ENCODE assay signal across 29 cellular contexts in genomic region chr11:5335166-5335565, GRCh38. TPM values are rescaled to one million over a fixed set of nuclear protein-coding genes. Genes with fewer than 3 reads are reported as not detected.
"Had no signal": no experiment of that assay in that cellular context is flagged by ENCODE, and none has a peak within 500 bp of the region (broad histone marks: within the 10 kb centered on the region; RNA-seq: fewer than 3 reads in every experiment).

No MANE protein-coding gene starts in this region.

- ATAC-seq: effector memory CD8-positive, alpha-beta T cell; psoas muscle; right lobe of liver; stimulated activated memory B cell treated with anti-CD40 and anti-IgM and Interleukin-4, amounts not matched to agents 10 μg/mL and 1 μg/mL and 100 μg/mL, for 72 hours; stimulated activated naive CD8-positive, alpha-beta T cell treated with anti-CD3 and anti-CD28 coated beads, Interleukin-15, amount 100 ng/mL, for 72 hours; upper lobe of right lung had no signal

- H3K36me3 Mint-ChIP-seq: naive B cell; stimulated activated memory B cell treated with anti-CD40 and anti-IgM and Interleukin-4, amounts not matched to agents 10 μg/mL and 1 μg/mL and 100 μg/mL, for 72 hours had no signal

- H3K27ac ChIP-seq: epithelial cell of prostate, esophagus squamous epithelium, hepatocyte, psoas muscle, right lobe of liver, spleen, testis, tibial nerve, upper lobe of right lung, vagina had no signal

- H3K4me3 Mint-ChIP-seq: dendritic cell treated with granulocyte-macrophage colony-stimulating factor and Interleukin-4, amounts not matched to agents 40 ng/mL and 50 ng/mL, for 4 days; effector memory CD8-positive, alpha-beta T cell; naive B cell; nephron progenitor cell; stimulated activated memory B cell treated with anti-CD40 and anti-IgM and Interleukin-4, amounts not matched to agents 10 μg/mL and 1 μg/mL and 100 μg/mL, for 72 hours; stimulated activated naive CD8-positive, alpha-beta T cell treated with anti-CD3 and anti-CD28 coated beads, Interleukin-15, amount 100 ng/mL, for 72 hours had no signal

- H3K4me3 ChIP-seq: esophagus squamous epithelium, hepatocyte, psoas muscle, right lobe of liver, spleen, testis, tibial nerve, upper lobe of right lung, vagina had no signal

- H3K27me3 Mint-ChIP-seq: dendritic cell treated with granulocyte-macrophage colony-stimulating factor and Interleukin-4, amounts not matched to agents 40 ng/mL and 50 ng/mL, for 4 days; effector memory CD8-positive, alpha-beta T cell; stimulated activated memory B cell treated with anti-CD40 and anti-IgM and Interleukin-4, amounts not matched to agents 10 μg/mL and 1 μg/mL and 100 μg/mL, for 72 hours; stimulated activated naive CD8-positive, alpha-beta T cell treated with anti-CD3 and anti-CD28 coated beads, Interleukin-15, amount 100 ng/mL, for 72 hours had no signal

- H3K9me3 ChIP-seq: esophagus squamous epithelium, psoas muscle, right lobe of liver, spleen, testis, tibial nerve, upper lobe of right lung, vagina had no signal

- H3K27ac Mint-ChIP-seq: dendritic cell treated with granulocyte-macrophage colony-stimulating factor and Interleukin-4, amounts not matched to agents 40 ng/mL and 50 ng/mL, for 4 days; effector memory CD8-positive, alpha-beta T cell; nephron progenitor cell; stimulated activated memory B cell treated with anti-CD40 and anti-IgM and Interleukin-4, amounts not matched to agents 10 μg/mL and 1 μg/mL and 100 μg/mL, for 72 hours; stimulated activated naive CD8-positive, alpha-beta T cell treated with anti-CD3 and anti-CD28 coated beads, Interleukin-15, amount 100 ng/mL, for 72 hours had no signal

- H3K9me3 Mint-ChIP-seq: dendritic cell treated with granulocyte-macrophage colony-stimulating factor and Interleukin-4, amounts not matched to agents 40 ng/mL and 50 ng/mL, for 4 days; effector memory CD8-positive, alpha-beta T cell; nephron progenitor cell; stimulated activated memory B cell treated with anti-CD40 and anti-IgM and Interleukin-4, amounts not matched to agents 10 μg/mL and 1 μg/mL and 100 μg/mL, for 72 hours; stimulated activated naive CD8-positive, alpha-beta T cell treated with anti-CD3 and anti-CD28 coated beads, Interleukin-15, amount 100 ng/mL, for 72 hours had no signal

- DNase-seq: effector memory CD8-positive, alpha-beta T cell; esophagus squamous epithelium; foreskin fibroblast; head of caudate nucleus; kidney; mesendoderm; naive B cell; nephron progenitor cell; psoas muscle; retina; right lobe of liver; spleen; stimulated activated CD4-positive, alpha-beta T cell treated with anti-CD3 and anti-CD28 coated beads, Interleukin-15, amount 100 ng/mL, for 24 hours; stimulated activated CD4-positive, alpha-beta T cell treated with anti-CD3 and anti-CD28 coated beads, Interleukin-1b, Interleukin-23, amount 100 ng/mL, for 48 hours; stimulated activated CD4-positive, alpha-beta T cell treated with anti-CD3 and anti-CD28 coated beads, Interleukin-4, amount 100 ng/mL, for 24 hours; stimulated activated naive CD8-positive, alpha-beta T cell treated with anti-CD3 and anti-CD28 coated beads, Interleukin-15, amount 100 ng/mL, for 72 hours; testis; upper lobe of right lung had no signal

- H3K4me1 Mint-ChIP-seq: naive B cell; nephron progenitor cell; stimulated activated memory B cell treated with anti-CD40 and anti-IgM and Interleukin-4, amounts not matched to agents 10 μg/mL and 1 μg/mL and 100 μg/mL, for 72 hours; stimulated activated naive CD8-positive, alpha-beta T cell treated with anti-CD3 and anti-CD28 coated beads, Interleukin-15, amount 100 ng/mL, for 72 hours had no signal

- H3K4me2 ChIP-seq: hepatocyte had no signal

- H3K36me3 ChIP-seq: esophagus squamous epithelium, right lobe of liver, spleen, tibial nerve, upper lobe of right lung, vagina had no signal

- H3K4me1 ChIP-seq: esophagus squamous epithelium, psoas muscle, right lobe of liver, spleen, testis, tibial nerve, upper lobe of right lung, vagina had no signal

- H3K27me3 ChIP-seq: esophagus squamous epithelium, hepatocyte, right lobe of liver, spleen, testis, tibial nerve, upper lobe of right lung, vagina had no signal

RNA-seq across cellular contexts. Expression of gene OR51B5, which starts 8.2 kb away (rescaled TPM):
- total RNA-seq: kidney, lung microvascular endothelial cell, psoas muscle, upper lobe of right lung had no signal
- polyA plus RNA-seq: hepatocyte, liver, psoas muscle, spleen had no signal

RNA-seq across cellular contexts. Expression of gene OR51B2, which starts 11.1 kb away (rescaled TPM):
- total RNA-seq: esophagus squamous epithelium, hepatocyte, kidney, lung microvascular endothelial cell, psoas muscle, right lobe of liver, skeletal muscle tissue, spleen, subcutaneous adipose tissue, upper lobe of right lung, vagina had no signal
- polyA plus RNA-seq: hepatocyte, liver, psoas muscle, spleen had no signal

RNA-seq across cellular contexts. Expression of gene OR51B6, which starts 16.1 kb away (rescaled TPM):
- total RNA-seq: esophagus squamous epithelium, hepatocyte, kidney, liver, lung microvascular endothelial cell, omental fat pad, psoas muscle, right lobe of liver, skeletal muscle tissue, spleen, subcutaneous adipose tissue, testis, tibial nerve, upper lobe of right lung, vagina had no signal
- polyA plus RNA-seq: hepatocyte, liver, psoas muscle, spleen had no signal

RNA-seq across cellular contexts. Expression of gene OR51B4, which starts 33.4 kb away (rescaled TPM):
- total RNA-seq: esophagus squamous epithelium, hepatocyte, kidney, liver, lung microvascular endothelial cell, omental fat pad, psoas muscle, right lobe of liver, spleen, subcutaneous adipose tissue, upper lobe of right lung, vagina had no signal
- polyA plus RNA-seq: hepatocyte, liver, psoas muscle, spleen had no signal

RNA-seq across cellular contexts. Expression of gene OR51M1, which starts 48.4 kb away (rescaled TPM):
- total RNA-seq: esophagus squamous epithelium, hepatocyte, kidney, liver, lung microvascular endothelial cell, omental fat pad, psoas muscle, right lobe of liver, skeletal muscle tissue, spleen, subcutaneous adipose tissue, testis, tibial nerve, upper lobe of right lung, vagina had no signal
- polyA plus RNA-seq: hepatocyte, liver, psoas muscle, spleen had no signal
